1 cellular context compared by ENCODE assay signal in the genomic region with DNA sequence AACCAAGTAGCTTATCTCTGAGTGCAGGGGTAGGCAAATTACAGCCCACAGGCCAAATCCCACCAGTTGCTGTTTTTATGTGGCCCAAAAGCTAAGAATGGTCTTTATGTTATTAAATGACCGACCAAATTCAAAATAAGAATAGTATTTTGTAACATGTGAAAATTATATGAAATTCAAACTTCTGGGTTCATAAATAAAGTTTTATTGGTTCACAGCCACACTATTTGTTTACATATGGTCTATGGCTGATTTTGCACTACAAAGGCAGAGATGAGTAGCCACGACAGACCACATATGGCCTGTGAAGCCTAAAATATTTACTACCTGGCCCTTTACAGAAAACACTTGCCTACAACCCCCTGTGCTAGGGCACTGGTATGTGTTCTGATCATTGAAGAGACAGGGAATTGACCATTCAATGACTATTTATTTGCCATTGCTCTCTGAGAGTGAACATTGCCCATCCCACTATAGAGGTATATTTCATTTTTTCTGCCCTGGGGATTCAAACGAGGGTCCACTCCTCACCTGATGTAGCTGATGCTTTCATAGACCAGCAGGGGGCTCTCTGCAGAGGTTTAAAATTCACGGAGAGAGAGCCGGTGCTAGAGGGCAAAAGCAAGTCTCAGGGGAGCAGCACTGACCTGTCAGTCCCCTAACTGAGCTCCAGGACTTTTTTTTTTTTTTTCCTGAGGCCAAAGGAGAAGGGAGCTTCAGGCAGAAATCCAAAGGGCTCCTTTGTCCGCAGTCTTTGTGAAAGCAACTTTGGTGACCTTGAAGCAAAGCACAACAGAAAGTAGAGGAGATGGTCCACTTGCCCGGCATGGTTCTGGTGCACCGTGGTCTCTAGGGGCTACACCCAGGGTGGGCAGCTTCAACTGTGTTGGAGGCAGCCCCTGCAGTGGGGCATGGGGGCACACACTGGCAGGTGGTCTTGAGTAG.
TF ChIP-seq lines count a peak whose summit lies in the region.

No MANE protein-coding gene starts in this region.

TF ChIP-seq in liver, 16 proteins besides CTCF, POLR2A, EP300 and RAD21 (continued from another document):
- TF ChIP-seq GABPA (IDR thresholded peaks at IDR 0.05 in 1 of 2, conservative IDR thresholded peaks at IDR 0.05 in 1 of 2), result no peak
TF ChIP-seq in liver: peak in this region for 0.
